Comparison of ENCODE assay signal across 13 cellular contexts in genomic region chr12:7862814-7863348, GRCh38. TPM values are rescaled to one million over a fixed set of nuclear protein-coding genes. Genes with fewer than 3 reads are reported as not detected.
DNase-seq lines count a peak whose midpoint lies in the region; ATAC-seq and TF ChIP-seq lines count a peak whose summit lies in the region.
"Not testable (repeated sequence)": the region's sequence is repeated elsewhere in the genome, so short reads cannot be mapped to it uniquely, and the experiment has no call there.
"Had no signal": no experiment of that assay in that cellular context is flagged by ENCODE, and none has a peak within 500 bp of the region (broad histone marks: within the 10 kb centered on the region; RNA-seq: fewer than 3 reads in every experiment).

No MANE protein-coding gene starts in this region.

- not testable (repeated sequence) for H2BK120ac ChIP-seq in H9 (ENCODE audit: low read depth, low read length, poor library complexity, severe bottlenecking)

- H3K9ac ChIP-seq in H9 (ENCODE audit: extremely low read depth, insufficient read length, low read length), result not testable (repeated sequence)

- H2AFZ ChIP-seq in H9 (ENCODE audit: low read length), result not testable (repeated sequence)

- not testable (repeated sequence) for H4K5ac ChIP-seq in H9 (ENCODE audit: insufficient read length, low read depth, low read length)

- not testable (repeated sequence) for H3K4me1 ChIP-seq in H9 (ENCODE audit: insufficient read depth, low read length)

- H3K4me1 Mint-ChIP-seq in H9, result peaks cover 32 to 36% of the 10 kb centered on the region in 2 experiments
- H3K4me1 Mint-ChIP-seq in T-helper 17 cell, result not testable (repeated sequence)
- H3K4me1 Mint-ChIP-seq in activated T-helper 17 cell treated with anti-CD3 and anti-CD28 coated beads, Interleukin-2, amount 50 U/mL, for 72 hours, result peaks cover 10% of the 10 kb centered on the region
- peaks cover 16% of the 10 kb centered on the region for H3K4me1 Mint-ChIP-seq in central memory CD8-positive, alpha-beta T cell
- peaks cover 5 to 16% (median 9%) of the 10 kb centered on the region in 4 donors for H3K4me1 Mint-ChIP-seq in naive thymus-derived CD8-positive, alpha-beta T cell

- not testable (repeated sequence) for H3K4ac ChIP-seq in H9 (ENCODE audit: low read depth, low read length)

- H3K36me3 Mint-ChIP-seq in H9 (ENCODE audit: insufficient read depth in 1 of 3, low read depth in 3 of 3), result peaks cover 5 to 13% (median 9%) of the 10 kb centered on the region in 3 experiments; a peak in 6 of 7 replicates
- H3K36me3 Mint-ChIP-seq in T-helper 17 cell (ENCODE audit: low read depth); activated T-helper 17 cell treated with anti-CD3 and anti-CD28 coated beads, Interleukin-2, amount 50 U/mL, for 72 hours (ENCODE audit: low read depth); central memory CD8-positive, alpha-beta T cell (ENCODE audit: insufficient read depth); naive thymus-derived CD8-positive, alpha-beta T cell: not testable (repeated sequence)

- not testable (repeated sequence) for H3K27me3 ChIP-seq in H9 (ENCODE audit: insufficient read depth, low read length)

- WGBS in H9 (ENCODE audit: extremely low coverage, insufficient read length, low lambda C conversion rate), result no CpG with 5 or more reads among the region's 20 CpGs

- not testable (repeated sequence) for H3K23ac ChIP-seq in H9 (ENCODE audit: insufficient read length, low read depth, low read length)

- not testable (repeated sequence) for H2BK12ac ChIP-seq in H9 (ENCODE audit: insufficient read length, low read depth, low read length)

- H2BK5ac ChIP-seq in H9 (ENCODE audit: insufficient read length, low read length), result not testable (repeated sequence)

- H4K8ac ChIP-seq in H9 (replicated peaks; ENCODE audit: insufficient read length, low read depth, low read length), result not testable (repeated sequence)

- not testable (repeated sequence) for H3K79me1 ChIP-seq in H9 (ENCODE audit: insufficient read depth, low read depth, low read length, poor library complexity, severe bottlenecking)

- ATAC-seq in T-helper 17 cell; activated T-helper 17 cell treated with anti-CD3 and anti-CD28 coated beads, Interleukin-2, amount 50 U/mL, for 72 hours (replicated peaks): not testable (repeated sequence)
- peak; percentile 31 for ATAC-seq in central memory CD8-positive, alpha-beta T cell (replicated peaks; ENCODE audit: extremely low read depth, poor library complexity, severe bottlenecking)
- peak; percentile 65 to 74 for ATAC-seq in naive thymus-derived CD8-positive, alpha-beta T cell

- H3K23me2 ChIP-seq in H9 (ENCODE audit: insufficient read length, low read depth, low read length, poor library complexity, severe bottlenecking), result not testable (repeated sequence)

- H3K79me2 ChIP-seq in H9 (ENCODE audit: insufficient read depth, low read length), result not testable (repeated sequence)

- H2AK5ac ChIP-seq in H9 (ENCODE audit: insufficient read length, low read length), result not testable (repeated sequence)

- TF ChIP-seq CTCF in H9 (conservative IDR thresholded peaks at IDR 0.05), result not testable (repeated sequence)

- not testable (repeated sequence) for H3K9me3 Mint-ChIP-seq in H9; activated T-helper 17 cell treated with anti-CD3 and anti-CD28 coated beads, Interleukin-2, amount 50 U/mL, for 72 hours; central memory CD8-positive, alpha-beta T cell; naive thymus-derived CD8-positive, alpha-beta T cell

- H3K4me2 ChIP-seq in H9 (ENCODE audit: insufficient read depth, insufficient read length, low read length), result not testable (repeated sequence)

- H4K91ac ChIP-seq in H9 (ENCODE audit: insufficient read length, low read depth, low read length), result not testable (repeated sequence)

- H2BK15ac ChIP-seq in H9 (ENCODE audit: low read depth, low read length), result not testable (repeated sequence)

- H3K56ac ChIP-seq in H9 (ENCODE audit: insufficient read length, low read depth, low read length), result not testable (repeated sequence)

- H3K9me3 ChIP-seq in H9 (ENCODE audit: control insufficient read depth, low read depth, low read length); T-helper 17 cell (ENCODE audit: control insufficient read depth, low read length, poor library complexity, severe bottlenecking): not testable (repeated sequence)

- not testable (repeated sequence) for H3K27me3 Mint-ChIP-seq in H9 (ENCODE audit: low read depth); activated T-helper 17 cell treated with anti-CD3 and anti-CD28 coated beads, Interleukin-2, amount 50 U/mL, for 72 hours; naive thymus-derived CD8-positive, alpha-beta T cell
- H3K27me3 Mint-ChIP-seq in T-helper 17 cell, result peaks cover 18% of the 10 kb centered on the region
- H3K27me3 Mint-ChIP-seq in central memory CD8-positive, alpha-beta T cell, result peaks cover 21% of the 10 kb centered on the region

- not testable (repeated sequence) for H3K4me3 Mint-ChIP-seq in H9
- peak overlapping the region; percentile 68 for H3K4me3 Mint-ChIP-seq in T-helper 17 cell
- H3K4me3 Mint-ChIP-seq in activated T-helper 17 cell treated with anti-CD3 and anti-CD28 coated beads, Interleukin-2, amount 50 U/mL, for 72 hours, result peak overlapping the region; percentile 66
- peak overlapping the region; percentile 62 for H3K4me3 Mint-ChIP-seq in central memory CD8-positive, alpha-beta T cell
- peak overlapping the region; percentile 68 to 80 (median 78) for H3K4me3 Mint-ChIP-seq in naive thymus-derived CD8-positive, alpha-beta T cell

- not testable (repeated sequence) for H3K14ac ChIP-seq in H9 (ENCODE audit: insufficient read depth, low read length)

- not testable (repeated sequence) for H2BK20ac ChIP-seq in H9 (ENCODE audit: low read depth, low read length, poor library complexity, severe bottlenecking)

- not testable (repeated sequence) for H4K20me1 ChIP-seq in H9 (ENCODE audit: control insufficient read depth, insufficient read depth, insufficient read length)

- DNase-seq in H9; T-helper 17 cell; central memory CD8-positive, alpha-beta T cell (ENCODE audit: low spot score in 2 of 2): not testable (repeated sequence)
- peak; percentile 19 to 20 for DNase-seq in activated CD8-positive, alpha-beta memory T cell treated with anti-CD3 and anti-CD28 coated beads for 1 hour (ENCODE audit: extremely low read depth in 1 of 2, low read depth in 1 of 2)
- DNase-seq in naive thymus-derived CD8-positive, alpha-beta T cell, result peak in 9 of 10 donors; percentile 7 to 71 (median 46)
- DNase-seq in stimulated activated CD8-positive, alpha-beta memory T cell treated with anti-CD3 and anti-CD28 coated beads, Interleukin-4, amount 100 ng/mL, for 48 hours, result peak; percentile 47

- POLR2A ChIA-PET in naive thymus-derived CD8-positive, alpha-beta T cell (lab: Charles Lee), result interaction anchor here (0.6 to 4.9 kb wide), 10 partner anchors 16 to 223 kb away, joined by 3 to 40 read pairs (median 5); partner anchors contain the start of gene SLC2A3

- not testable (repeated sequence) for H3K27ac ChIP-seq in H9 (ENCODE audit: insufficient read length, low read depth, low read length)

- H3K27ac Mint-ChIP-seq in H9 (peak overlapping the region; percentile 76 to 88 (median 77); a peak in 3 of 7 replicates), T-helper 17 cell (peak overlapping the region; percentile 66)
- peak overlapping the region; percentile 52 for H3K27ac Mint-ChIP-seq in activated T-helper 17 cell treated with anti-CD3 and anti-CD28 coated beads, Interleukin-2, amount 50 U/mL, for 72 hours
- H3K27ac Mint-ChIP-seq in central memory CD8-positive, alpha-beta T cell (ENCODE audit: low read depth), result peak overlapping the region; percentile 82
- peak overlapping the region; percentile 87 to 98 (median 92) for H3K27ac Mint-ChIP-seq in naive thymus-derived CD8-positive, alpha-beta T cell

- H3T11ph ChIP-seq in H9 (ENCODE audit: low read length), result not testable (repeated sequence)

- not testable (repeated sequence) for H3K18ac ChIP-seq in H9 (ENCODE audit: insufficient read length, low read depth, low read length)

RNA-seq across cellular contexts. Expression of gene SLC2A14, which starts 9.8 kb away (rescaled TPM):
- total RNA-seq in H9 (2021) (19.1 and 19.3 TPM in 2 replicates), T-helper 17 cell (1 to 10 TPM in 1 of 2 donors, under 1 TPM in 1; 0.17 to 6.4 TPM)
- 1 to 10 TPM in 1 of 2 donors, under 1 TPM in 1; 0.58 to 2.3 TPM for total RNA-seq in activated T-helper 17 cell treated with anti-CD3 and anti-CD28 coated beads, Interleukin-2, amount 50 U/mL, for 72 hours
- total RNA-seq in naive thymus-derived CD8-positive, alpha-beta T cell, result not detected
- under 1 TPM in 1 of 3 donors, not detected in 2; 0.67 TPM for polyA plus RNA-seq in naive thymus-derived CD8-positive, alpha-beta T cell
- total RNA-seq: bronchial epithelial cell, lung microvascular endothelial cell, MCF 10A, renal cortical epithelial cell, Right ventricle myocardium inferior, vagina had no signal
